1 cellular context compared by ENCODE assay signal in the genomic region with DNA sequence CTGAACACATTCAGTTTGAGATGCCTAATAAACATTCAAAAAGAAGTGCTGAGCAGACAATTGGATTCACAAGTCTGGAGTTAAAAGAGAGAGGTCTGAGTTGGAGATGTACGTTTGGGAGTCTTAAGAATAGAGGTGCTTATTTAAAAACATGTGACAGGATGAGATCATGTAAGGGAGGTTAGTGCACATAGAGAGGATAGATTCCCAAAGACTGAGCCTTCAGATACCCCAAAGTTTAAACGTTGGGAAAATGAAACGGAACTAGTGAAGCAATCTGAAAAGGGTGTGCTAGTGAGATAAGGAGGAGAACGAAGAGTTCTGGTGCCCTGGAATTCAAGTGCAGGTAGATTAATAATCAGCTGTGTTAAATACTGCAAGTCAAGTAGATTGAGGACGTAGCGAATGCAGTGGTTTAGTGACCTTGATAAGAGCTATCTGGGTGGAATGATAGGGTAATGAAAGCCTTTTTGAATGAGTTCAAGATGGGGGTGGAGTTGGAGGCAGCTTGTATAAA.
TF ChIP-seq lines count a peak whose summit lies in the region.

No MANE protein-coding gene starts in this region.

TF ChIP-seq in K562, 482 proteins besides CTCF, POLR2A, EP300 and RAD21 (continued from another document and continues in another):
- TF ChIP-seq TARDBP (IDR thresholded peaks at IDR 0.05) (no peak), ZNF561 (CRISPR knock-in tag; conservative IDR thresholded peaks at IDR 0.05) (no peak), ADNP (tag; IDR thresholded peaks at IDR 0.05) (no peak), KDM1A (IDR thresholded peaks at IDR 0.05) (peak; percentile 93 to 95), RBM15 (IDR thresholded peaks at IDR 0.05; ENCODE audit: insufficient read depth, low read length) (no peak), ZNF23 (CRISPR knock-in tag; IDR thresholded peaks at IDR 0.05) (no peak), GABPA (tag; conservative IDR thresholded peaks at IDR 0.05; ENCODE audit: low read depth) (no peak), ZNF695 (CRISPR knock-in tag; IDR thresholded peaks at IDR 0.05) (no peak), GABPB1 (CRISPR knock-in tag; IDR thresholded peaks at IDR 0.05) (no peak), ZZZ3 (IDR thresholded peaks at IDR 0.05) (no peak), ZSCAN32 (CRISPR knock-in tag; IDR thresholded peaks at IDR 0.05) (no peak), KAT8 (IDR thresholded peaks at IDR 0.05; ENCODE audit: low read depth) (no peak), NFXL1 (CRISPR knock-in tag; IDR thresholded peaks at IDR 0.05) (no peak), TCF3 (CRISPR knock-in tag; IDR thresholded peaks at IDR 0.05) (peak; percentile 87), RCOR1 (IDR thresholded peaks at IDR 0.05; ENCODE audit: borderline replicate concordance in 1 of 2, low read depth in 2 of 2, low read length in 2 of 2) (peak in 1 of 2 experiments; percentile 93; a peak in 2 of 4 replicates), CSDE1 (IDR thresholded peaks at IDR 0.05) (no peak), TCFL5 (CRISPR knock-in tag; conservative IDR thresholded peaks at IDR 0.05) (no peak), CBFA2T2 (conservative IDR thresholded peaks at IDR 0.05) (peak; percentile 89), FUS (optimal IDR thresholded peaks at IDR 0.05; ENCODE audit: low read depth, low read length) (no peak), DPF2 (IDR thresholded peaks at IDR 0.05) (peak; percentile 84), EHMT2 (IDR thresholded peaks at IDR 0.05) (0 out of 2 replicates have a peak, but pooled peaks have one; percentile 9)
- TF ChIP-seq, protein P1, sequence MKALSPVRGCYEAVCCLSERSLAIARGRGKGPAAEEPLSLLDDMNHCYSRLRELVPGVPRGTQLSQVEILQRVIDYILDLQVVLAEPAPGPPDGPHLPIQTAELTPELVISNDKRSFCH (CRISPR knock-in tag; IDR thresholded peaks at IDR 0.05): no peak
- TF ChIP-seq, protein P1 (tag; IDR thresholded peaks at IDR 0.05): no peak
- TF ChIP-seq, protein P2, sequence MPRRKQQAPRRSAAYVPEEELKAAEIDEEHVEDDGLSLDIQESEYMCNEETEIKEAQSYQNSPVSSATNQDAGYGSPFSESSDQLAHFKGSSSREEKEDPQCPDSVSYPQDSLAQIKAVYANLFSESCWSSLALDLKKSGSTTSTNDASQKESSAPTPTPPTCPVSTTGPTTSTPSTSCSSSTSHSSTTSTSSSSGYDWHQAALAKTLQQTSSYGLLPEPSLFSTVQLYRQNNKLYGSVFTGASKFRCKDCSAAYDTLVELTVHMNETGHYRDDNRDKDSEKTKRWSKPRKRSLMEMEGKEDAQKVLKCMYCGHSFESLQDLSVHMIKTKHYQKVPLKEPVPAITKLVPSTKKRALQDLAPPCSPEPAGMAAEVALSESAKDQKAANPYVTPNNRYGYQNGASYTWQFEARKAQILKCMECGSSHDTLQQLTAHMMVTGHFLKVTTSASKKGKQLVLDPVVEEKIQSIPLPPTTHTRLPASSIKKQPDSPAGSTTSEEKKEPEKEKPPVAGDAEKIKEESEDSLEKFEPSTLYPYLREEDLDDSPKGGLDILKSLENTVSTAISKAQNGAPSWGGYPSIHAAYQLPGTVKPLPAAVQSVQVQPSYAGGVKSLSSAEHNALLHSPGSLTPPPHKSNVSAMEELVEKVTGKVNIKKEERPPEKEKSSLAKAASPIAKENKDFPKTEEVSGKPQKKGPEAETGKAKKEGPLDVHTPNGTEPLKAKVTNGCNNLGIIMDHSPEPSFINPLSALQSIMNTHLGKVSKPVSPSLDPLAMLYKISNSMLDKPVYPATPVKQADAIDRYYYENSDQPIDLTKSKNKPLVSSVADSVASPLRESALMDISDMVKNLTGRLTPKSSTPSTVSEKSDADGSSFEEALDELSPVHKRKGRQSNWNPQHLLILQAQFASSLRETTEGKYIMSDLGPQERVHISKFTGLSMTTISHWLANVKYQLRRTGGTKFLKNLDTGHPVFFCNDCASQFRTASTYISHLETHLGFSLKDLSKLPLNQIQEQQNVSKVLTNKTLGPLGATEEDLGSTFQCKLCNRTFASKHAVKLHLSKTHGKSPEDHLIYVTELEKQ (CRISPR knock-in tag; IDR thresholded peaks at IDR 0.05): no peak
- TF ChIP-seq, protein P3, sequence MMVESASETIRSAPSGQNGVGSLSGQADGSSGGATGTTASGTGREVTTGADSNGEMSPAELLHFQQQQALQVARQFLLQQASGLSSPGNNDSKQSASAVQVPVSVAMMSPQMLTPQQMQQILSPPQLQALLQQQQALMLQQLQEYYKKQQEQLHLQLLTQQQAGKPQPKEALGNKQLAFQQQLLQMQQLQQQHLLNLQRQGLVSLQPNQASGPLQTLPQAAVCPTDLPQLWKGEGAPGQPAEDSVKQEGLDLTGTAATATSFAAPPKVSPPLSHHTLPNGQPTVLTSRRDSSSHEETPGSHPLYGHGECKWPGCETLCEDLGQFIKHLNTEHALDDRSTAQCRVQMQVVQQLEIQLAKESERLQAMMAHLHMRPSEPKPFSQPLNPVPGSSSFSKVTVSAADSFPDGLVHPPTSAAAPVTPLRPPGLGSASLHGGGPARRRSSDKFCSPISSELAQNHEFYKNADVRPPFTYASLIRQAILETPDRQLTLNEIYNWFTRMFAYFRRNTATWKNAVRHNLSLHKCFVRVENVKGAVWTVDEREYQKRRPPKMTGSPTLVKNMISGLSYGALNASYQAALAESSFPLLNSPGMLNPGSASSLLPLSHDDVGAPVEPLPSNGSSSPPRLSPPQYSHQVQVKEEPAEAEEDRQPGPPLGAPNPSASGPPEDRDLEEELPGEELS (CRISPR knock-in tag; IDR thresholded peaks at IDR 0.05; ENCODE audit: borderline replicate concordance): no peak
- TF ChIP-seq, protein P4, sequence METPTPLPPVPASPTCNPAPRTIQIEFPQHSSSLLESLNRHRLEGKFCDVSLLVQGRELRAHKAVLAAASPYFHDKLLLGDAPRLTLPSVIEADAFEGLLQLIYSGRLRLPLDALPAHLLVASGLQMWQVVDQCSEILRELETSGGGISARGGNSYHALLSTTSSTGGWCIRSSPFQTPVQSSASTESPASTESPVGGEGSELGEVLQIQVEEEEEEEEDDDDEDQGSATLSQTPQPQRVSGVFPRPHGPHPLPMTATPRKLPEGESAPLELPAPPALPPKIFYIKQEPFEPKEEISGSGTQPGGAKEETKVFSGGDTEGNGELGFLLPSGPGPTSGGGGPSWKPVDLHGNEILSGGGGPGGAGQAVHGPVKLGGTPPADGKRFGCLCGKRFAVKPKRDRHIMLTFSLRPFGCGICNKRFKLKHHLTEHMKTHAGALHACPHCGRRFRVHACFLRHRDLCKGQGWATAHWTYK (CRISPR knock-in tag; IDR thresholded peaks at IDR 0.05): no peak
- TF ChIP-seq, protein P5, sequence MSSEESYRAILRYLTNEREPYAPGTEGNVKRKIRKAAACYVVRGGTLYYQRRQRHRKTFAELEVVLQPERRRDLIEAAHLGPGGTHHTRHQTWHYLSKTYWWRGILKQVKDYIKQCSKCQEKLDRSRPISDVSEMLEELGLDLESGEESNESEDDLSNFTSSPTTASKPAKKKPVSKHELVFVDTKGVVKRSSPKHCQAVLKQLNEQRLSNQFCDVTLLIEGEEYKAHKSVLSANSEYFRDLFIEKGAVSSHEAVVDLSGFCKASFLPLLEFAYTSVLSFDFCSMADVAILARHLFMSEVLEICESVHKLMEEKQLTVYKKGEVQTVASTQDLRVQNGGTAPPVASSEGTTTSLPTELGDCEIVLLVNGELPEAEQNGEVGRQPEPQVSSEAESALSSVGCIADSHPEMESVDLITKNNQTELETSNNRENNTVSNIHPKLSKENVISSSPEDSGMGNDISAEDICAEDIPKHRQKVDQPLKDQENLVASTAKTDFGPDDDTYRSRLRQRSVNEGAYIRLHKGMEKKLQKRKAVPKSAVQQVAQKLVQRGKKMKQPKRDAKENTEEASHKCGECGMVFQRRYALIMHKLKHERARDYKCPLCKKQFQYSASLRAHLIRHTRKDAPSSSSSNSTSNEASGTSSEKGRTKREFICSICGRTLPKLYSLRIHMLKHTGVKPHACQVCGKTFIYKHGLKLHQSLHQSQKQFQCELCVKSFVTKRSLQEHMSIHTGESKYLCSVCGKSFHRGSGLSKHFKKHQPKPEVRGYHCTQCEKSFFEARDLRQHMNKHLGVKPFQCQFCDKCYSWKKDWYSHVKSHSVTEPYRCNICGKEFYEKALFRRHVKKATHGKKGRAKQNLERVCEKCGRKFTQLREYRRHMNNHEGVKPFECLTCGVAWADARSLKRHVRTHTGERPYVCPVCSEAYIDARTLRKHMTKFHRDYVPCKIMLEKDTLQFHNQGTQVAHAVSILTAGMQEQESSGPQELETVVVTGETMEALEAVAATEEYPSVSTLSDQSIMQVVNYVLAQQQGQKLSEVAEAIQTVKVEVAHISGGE (CRISPR knock-in tag; IDR thresholded peaks at IDR 0.05): no peak
- TF ChIP-seq, protein P6, sequence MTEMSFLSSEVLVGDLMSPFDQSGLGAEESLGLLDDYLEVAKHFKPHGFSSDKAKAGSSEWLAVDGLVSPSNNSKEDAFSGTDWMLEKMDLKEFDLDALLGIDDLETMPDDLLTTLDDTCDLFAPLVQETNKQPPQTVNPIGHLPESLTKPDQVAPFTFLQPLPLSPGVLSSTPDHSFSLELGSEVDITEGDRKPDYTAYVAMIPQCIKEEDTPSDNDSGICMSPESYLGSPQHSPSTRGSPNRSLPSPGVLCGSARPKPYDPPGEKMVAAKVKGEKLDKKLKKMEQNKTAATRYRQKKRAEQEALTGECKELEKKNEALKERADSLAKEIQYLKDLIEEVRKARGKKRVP (CRISPR knock-in tag; IDR thresholded peaks at IDR 0.05): no peak
- TF ChIP-seq, protein P7, sequence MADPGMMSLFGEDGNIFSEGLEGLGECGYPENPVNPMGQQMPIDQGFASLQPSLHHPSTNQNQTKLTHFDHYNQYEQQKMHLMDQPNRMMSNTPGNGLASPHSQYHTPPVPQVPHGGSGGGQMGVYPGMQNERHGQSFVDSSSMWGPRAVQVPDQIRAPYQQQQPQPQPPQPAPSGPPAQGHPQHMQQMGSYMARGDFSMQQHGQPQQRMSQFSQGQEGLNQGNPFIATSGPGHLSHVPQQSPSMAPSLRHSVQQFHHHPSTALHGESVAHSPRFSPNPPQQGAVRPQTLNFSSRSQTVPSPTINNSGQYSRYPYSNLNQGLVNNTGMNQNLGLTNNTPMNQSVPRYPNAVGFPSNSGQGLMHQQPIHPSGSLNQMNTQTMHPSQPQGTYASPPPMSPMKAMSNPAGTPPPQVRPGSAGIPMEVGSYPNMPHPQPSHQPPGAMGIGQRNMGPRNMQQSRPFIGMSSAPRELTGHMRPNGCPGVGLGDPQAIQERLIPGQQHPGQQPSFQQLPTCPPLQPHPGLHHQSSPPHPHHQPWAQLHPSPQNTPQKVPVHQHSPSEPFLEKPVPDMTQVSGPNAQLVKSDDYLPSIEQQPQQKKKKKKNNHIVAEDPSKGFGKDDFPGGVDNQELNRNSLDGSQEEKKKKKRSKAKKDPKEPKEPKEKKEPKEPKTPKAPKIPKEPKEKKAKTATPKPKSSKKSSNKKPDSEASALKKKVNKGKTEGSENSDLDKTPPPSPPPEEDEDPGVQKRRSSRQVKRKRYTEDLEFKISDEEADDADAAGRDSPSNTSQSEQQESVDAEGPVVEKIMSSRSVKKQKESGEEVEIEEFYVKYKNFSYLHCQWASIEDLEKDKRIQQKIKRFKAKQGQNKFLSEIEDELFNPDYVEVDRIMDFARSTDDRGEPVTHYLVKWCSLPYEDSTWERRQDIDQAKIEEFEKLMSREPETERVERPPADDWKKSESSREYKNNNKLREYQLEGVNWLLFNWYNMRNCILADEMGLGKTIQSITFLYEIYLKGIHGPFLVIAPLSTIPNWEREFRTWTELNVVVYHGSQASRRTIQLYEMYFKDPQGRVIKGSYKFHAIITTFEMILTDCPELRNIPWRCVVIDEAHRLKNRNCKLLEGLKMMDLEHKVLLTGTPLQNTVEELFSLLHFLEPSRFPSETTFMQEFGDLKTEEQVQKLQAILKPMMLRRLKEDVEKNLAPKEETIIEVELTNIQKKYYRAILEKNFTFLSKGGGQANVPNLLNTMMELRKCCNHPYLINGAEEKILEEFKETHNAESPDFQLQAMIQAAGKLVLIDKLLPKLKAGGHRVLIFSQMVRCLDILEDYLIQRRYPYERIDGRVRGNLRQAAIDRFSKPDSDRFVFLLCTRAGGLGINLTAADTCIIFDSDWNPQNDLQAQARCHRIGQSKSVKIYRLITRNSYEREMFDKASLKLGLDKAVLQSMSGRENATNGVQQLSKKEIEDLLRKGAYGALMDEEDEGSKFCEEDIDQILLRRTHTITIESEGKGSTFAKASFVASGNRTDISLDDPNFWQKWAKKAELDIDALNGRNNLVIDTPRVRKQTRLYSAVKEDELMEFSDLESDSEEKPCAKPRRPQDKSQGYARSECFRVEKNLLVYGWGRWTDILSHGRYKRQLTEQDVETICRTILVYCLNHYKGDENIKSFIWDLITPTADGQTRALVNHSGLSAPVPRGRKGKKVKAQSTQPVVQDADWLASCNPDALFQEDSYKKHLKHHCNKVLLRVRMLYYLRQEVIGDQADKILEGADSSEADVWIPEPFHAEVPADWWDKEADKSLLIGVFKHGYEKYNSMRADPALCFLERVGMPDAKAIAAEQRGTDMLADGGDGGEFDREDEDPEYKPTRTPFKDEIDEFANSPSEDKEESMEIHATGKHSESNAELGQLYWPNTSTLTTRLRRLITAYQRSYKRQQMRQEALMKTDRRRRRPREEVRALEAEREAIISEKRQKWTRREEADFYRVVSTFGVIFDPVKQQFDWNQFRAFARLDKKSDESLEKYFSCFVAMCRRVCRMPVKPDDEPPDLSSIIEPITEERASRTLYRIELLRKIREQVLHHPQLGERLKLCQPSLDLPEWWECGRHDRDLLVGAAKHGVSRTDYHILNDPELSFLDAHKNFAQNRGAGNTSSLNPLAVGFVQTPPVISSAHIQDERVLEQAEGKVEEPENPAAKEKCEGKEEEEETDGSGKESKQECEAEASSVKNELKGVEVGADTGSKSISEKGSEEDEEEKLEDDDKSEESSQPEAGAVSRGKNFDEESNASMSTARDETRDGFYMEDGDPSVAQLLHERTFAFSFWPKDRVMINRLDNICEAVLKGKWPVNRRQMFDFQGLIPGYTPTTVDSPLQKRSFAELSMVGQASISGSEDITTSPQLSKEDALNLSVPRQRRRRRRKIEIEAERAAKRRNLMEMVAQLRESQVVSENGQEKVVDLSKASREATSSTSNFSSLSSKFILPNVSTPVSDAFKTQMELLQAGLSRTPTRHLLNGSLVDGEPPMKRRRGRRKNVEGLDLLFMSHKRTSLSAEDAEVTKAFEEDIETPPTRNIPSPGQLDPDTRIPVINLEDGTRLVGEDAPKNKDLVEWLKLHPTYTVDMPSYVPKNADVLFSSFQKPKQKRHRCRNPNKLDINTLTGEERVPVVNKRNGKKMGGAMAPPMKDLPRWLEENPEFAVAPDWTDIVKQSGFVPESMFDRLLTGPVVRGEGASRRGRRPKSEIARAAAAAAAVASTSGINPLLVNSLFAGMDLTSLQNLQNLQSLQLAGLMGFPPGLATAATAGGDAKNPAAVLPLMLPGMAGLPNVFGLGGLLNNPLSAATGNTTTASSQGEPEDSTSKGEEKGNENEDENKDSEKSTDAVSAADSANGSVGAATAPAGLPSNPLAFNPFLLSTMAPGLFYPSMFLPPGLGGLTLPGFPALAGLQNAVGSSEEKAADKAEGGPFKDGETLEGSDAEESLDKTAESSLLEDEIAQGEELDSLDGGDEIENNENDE (IDR thresholded peaks at IDR 0.05; ENCODE audit: low read depth, low read length): no peak
- TF ChIP-seq, protein P8, sequence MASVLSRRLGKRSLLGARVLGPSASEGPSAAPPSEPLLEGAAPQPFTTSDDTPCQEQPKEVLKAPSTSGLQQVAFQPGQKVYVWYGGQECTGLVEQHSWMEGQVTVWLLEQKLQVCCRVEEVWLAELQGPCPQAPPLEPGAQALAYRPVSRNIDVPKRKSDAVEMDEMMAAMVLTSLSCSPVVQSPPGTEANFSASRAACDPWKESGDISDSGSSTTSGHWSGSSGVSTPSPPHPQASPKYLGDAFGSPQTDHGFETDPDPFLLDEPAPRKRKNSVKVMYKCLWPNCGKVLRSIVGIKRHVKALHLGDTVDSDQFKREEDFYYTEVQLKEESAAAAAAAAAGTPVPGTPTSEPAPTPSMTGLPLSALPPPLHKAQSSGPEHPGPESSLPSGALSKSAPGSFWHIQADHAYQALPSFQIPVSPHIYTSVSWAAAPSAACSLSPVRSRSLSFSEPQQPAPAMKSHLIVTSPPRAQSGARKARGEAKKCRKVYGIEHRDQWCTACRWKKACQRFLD (CRISPR knock-in tag; IDR thresholded peaks at IDR 0.05): no peak
